In the genomic region with DNA sequence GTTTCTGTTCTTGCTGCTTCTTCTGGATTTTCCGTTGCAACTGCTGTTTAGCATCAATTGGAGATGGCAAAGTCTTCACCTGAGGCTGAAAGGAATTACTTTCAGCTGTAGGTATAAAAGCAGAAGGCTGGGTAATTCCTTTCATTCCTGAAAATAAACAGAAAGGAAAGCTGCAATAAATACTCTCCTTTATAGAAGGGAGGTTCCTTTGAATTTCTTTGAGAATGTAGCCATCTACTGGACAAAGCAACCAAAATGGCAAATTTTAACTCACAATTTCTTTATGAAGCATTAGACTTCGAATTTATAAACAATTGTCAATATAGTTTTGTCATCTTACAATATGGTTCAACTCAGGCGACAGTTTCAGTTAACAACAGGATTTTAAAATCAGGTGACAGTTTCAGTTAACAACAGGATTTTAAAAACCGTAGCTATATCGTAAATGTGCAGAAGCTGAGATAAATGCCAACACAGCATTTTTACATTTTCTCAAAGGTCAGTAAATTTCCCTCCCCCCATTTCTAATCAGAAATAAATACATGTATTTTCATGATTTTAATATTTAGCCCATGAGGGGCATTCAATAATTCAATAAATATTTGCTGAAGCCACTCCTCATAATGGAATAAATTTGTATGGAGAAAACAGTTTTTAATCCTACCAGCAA, we compare ENCODE assay signal across 20 cellular contexts.
A peak's percentile ranks its signal among the peaks of the same experiment; 100 is the strongest.
DNase-seq lines count a peak whose midpoint lies in the region; TF ChIP-seq lines count a peak whose summit lies in the region.
"Had no signal": no experiment of that assay in that cellular context is flagged by ENCODE, and none has a peak within 500 bp of the region (broad histone marks: within the 10 kb centered on the region; RNA-seq: fewer than 3 reads in every experiment).

No MANE protein-coding gene starts in this region.

- POLR2A ChIA-PET in RWPE1 (lab: Yijun Ruan, JAX; ENCODE audit: low non-redundant PET): no interaction called here

- intact Hi-C loops in left ventricle myocardium inferior (cut with micrococcal nuclease): no loop called here

- H3K9me3 ChIP-seq in left ventricle myocardium inferior (replicated peaks) (no peaks in the 10 kb centered on the region), right atrium auricular region (no peaks in the 10 kb centered on the region), smooth muscle cell (replicated peaks; ENCODE audit: low read depth) (no peaks in the 10 kb centered on the region)
- H3K9me3 ChIP-seq: mucosa of descending colon, Peyer's patch had no signal

- TF ChIP-seq CTCF in left ventricle myocardium inferior (IDR thresholded peaks at IDR 0.05; ENCODE audit: borderline replicate concordance): no peak
- no peak for TF ChIP-seq CTCF in right atrium auricular region (IDR thresholded peaks at IDR 0.05)
- TF ChIP-seq CTCF in RWPE1 (conservative IDR thresholded peaks at IDR 0.05; ENCODE audit: low read depth): no peak
- TF ChIP-seq CTCF in fibroblast of the aortic adventitia (IDR thresholded peaks at IDR 0.05; ENCODE audit: insufficient read depth, low read length): no peak
- peak; percentile 14 for TF ChIP-seq CTCF in smooth muscle cell (IDR thresholded peaks at IDR 0.05; ENCODE audit: borderline replicate concordance, insufficient read depth, poor library complexity, severe bottlenecking)

- no peak overlapping the region for H3K4me2 ChIP-seq in smooth muscle cell
- H3K4me2 ChIP-seq: neural progenitor cell had no signal

- H3K36me3 ChIP-seq in left ventricle myocardium inferior (peaks cover 45% of the 10 kb centered on the region), right atrium auricular region (peaks cover 35% of the 10 kb centered on the region), smooth muscle cell (ENCODE audit: low read depth) (peaks cover 23% of the 10 kb centered on the region)

- WGBS in smooth muscle cell (ENCODE audit: low lambda C conversion rate): 83% methylated on average over 5 of the region's 5 CpGs

- peak overlapping the region; percentile 55 for H3K27ac ChIP-seq in left ventricle myocardium inferior (replicated peaks)
- no peak overlapping the region for H3K27ac ChIP-seq in right atrium auricular region
- no peak overlapping the region for H3K27ac ChIP-seq in RWPE1
- H3K27ac ChIP-seq in smooth muscle cell (ENCODE audit: low read depth): no peak overlapping the region
- H3K27ac ChIP-seq: Peyer's patch had no signal

- H4K20me1 ChIP-seq in smooth muscle cell (ENCODE audit: low read depth): peaks cover 6% of the 10 kb centered on the region

- no peaks in the 10 kb centered on the region for H3F3A ChIP-seq in smooth muscle cell (ENCODE audit: low read depth)

- H2AFZ ChIP-seq in smooth muscle cell (ENCODE audit: low read depth): no peak overlapping the region
- H2AFZ ChIP-seq: neural progenitor cell had no signal

- no peak overlapping the region for H3K9ac ChIP-seq in smooth muscle cell (ENCODE audit: low read depth)
- H3K9ac ChIP-seq: neural progenitor cell had no signal

- no peak for DNase-seq in left ventricle myocardium inferior
- DNase-seq in right atrium auricular region (ENCODE audit: low spot score): no peak
- DNase-seq in RWPE1 (ENCODE audit: low spot score): peak; percentile 5
- DNase-seq in fibroblast of the aortic adventitia (ENCODE audit: low read depth): peak; percentile 7
- no peak for DNase-seq in smooth muscle cell (lab: John Stamatoyannopoulos, UW; ENCODE audit: unreplicated experiment)
- no peak for DNase-seq in amniotic stem cell (lab: John Stamatoyannopoulos, UW)
- DNase-seq in COLO668 (lab: John Stamatoyannopoulos, UW; ENCODE audit: unreplicated experiment): no peak
- no peak for DNase-seq in NCI-H2029 treated with DMSO at 0.1 percent for 48 hours (lab: John Stamatoyannopoulos, UW)
- DNase-seq: activated CD4-positive, alpha-beta T cell treated with anti-CD3 and anti-CD28 coated beads for 1 hour; activated naive CD8-positive, alpha-beta T cell treated with anti-CD3 and anti-CD28 coated beads, Interleukin-2, amount 10 ng/mL, durations not matched to agents 7 days and 5 days; CD4-positive, alpha-beta memory T cell; erythroblast; H7; mucosa of descending colon; NCI-H1436; NCI-H226; Peyer's patch; stimulated activated CD4-positive, alpha-beta T cell treated with anti-CD3 and anti-CD28 coated beads, Interleukin-12 subunit alpha, Interleukin-12 subunit beta, amount 100 ng/mL, for 4 hours; T1000 had no signal

- H3K79me2 ChIP-seq in smooth muscle cell (ENCODE audit: low read depth): no peaks in the 10 kb centered on the region

- H3K27me3 ChIP-seq in left ventricle myocardium inferior (ENCODE audit: low read depth) (no peaks in the 10 kb centered on the region), right atrium auricular region (no peaks in the 10 kb centered on the region), smooth muscle cell (ENCODE audit: low read depth) (no peaks in the 10 kb centered on the region)
- H3K27me3 ChIP-seq: neural progenitor cell, Peyer's patch had no signal

- CTCF ChIA-PET in RWPE1 (lab: Yijun Ruan, JAX): interaction anchor here (0.6 to 0.7 kb wide), 3 partner anchors 79 to 199 kb away, joined by 3 to 4 read pairs (median 3); no protein-coding TSS in a partner anchor

- H3K4me3 ChIP-seq in left ventricle myocardium inferior (no peak overlapping the region), right atrium auricular region (no peak overlapping the region), fibroblast of the aortic adventitia (ENCODE audit: low read depth, low read length) (no peak overlapping the region), smooth muscle cell (no peak overlapping the region)
- H3K4me3 ChIP-seq: mucosa of descending colon, neural progenitor cell, Peyer's patch had no signal

- H3K4me1 ChIP-seq in left ventricle myocardium inferior (peaks cover 39% of the 10 kb centered on the region), right atrium auricular region (peaks cover 0 to 5% of the 10 kb centered on the region in 2 donors), smooth muscle cell (ENCODE audit: low read depth) (no peaks in the 10 kb centered on the region)
- H3K4me1 ChIP-seq: neural progenitor cell, Peyer's patch had no signal

Comparison
In these comparisons a context has a peak if more than half of its experiments do, and no peak if none do; other contexts are left out.
1. DNase-seq: peak in RWPE1 (single experiment) and fibroblast of the aortic adventitia (single experiment); none in left ventricle myocardium inferior (single experiment), right atrium auricular region (single experiment), smooth muscle cell (single experiment), amniotic stem cell (single experiment), COLO668 (single experiment) and NCI-H2029 treated with DMSO at 0.1 percent for 48 hours (single experiment).